ENCODE assay signal across 20 cellular contexts in the genomic region with DNA sequence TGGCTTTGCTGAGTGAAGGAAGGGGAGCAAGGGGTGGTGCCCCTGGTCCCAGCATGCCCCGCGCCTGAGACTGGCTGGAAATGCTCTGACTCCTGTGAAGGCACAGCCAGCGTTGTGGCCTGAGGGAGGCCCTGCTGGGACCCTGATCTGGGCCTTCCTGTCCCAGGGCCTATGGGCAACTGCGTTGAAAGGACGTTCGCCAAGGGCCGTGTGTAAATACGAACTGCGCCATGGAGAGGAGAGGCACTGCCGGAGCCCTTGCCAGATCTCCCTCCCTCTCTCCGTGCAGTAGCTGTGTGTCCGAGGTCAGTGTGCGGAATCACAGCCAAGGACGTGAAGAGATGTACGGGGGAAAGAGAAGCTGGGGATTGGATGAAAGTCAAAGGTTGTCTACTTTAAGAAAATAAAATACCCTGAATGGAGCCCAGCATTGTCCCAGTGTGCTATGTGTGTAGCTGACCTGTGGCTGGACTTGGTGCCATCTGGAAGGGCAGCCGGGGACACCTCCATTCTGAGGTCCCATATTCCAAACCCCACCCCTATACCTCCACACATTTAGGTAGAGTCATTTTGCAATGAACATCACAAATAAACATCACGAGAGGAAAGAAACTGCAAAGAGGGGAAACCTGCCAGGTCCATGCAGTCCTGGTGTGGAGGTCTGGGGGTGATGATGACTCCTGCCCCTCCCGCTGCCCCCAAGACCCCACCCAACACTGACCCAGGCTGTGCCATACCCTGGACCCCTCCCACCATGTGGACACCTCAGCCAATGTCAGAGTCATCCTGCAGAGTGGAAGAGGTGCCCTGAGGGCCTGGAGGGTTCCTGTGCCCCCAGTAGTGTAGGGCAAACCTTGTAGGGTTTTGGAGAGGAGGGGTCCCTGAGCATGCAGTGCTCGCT. TPM values are rescaled to one million over a fixed set of nuclear protein-coding genes. Genes with fewer than 3 reads are reported as not detected.
DNase-seq lines count a peak whose midpoint lies in the region; ATAC-seq, FAIRE-seq and TF ChIP-seq lines count a peak whose summit lies in the region.
"Had no signal": no experiment of that assay in that cellular context is flagged by ENCODE, and none has a peak within 500 bp of the region (broad histone marks: within the 10 kb centered on the region; RNA-seq: fewer than 3 reads in every experiment).

No MANE protein-coding gene starts in this region.

- H3K4me3 ChIP-seq in right atrium auricular region: no peak overlapping the region
- no peak overlapping the region for H3K4me3 ChIP-seq in osteoblast (ENCODE audit: insufficient read depth, low read length)
- H3K4me3 ChIP-seq in neural progenitor cell: no peak overlapping the region

- no peak overlapping the region for H3K4me2 ChIP-seq in osteoblast (ENCODE audit: insufficient read depth, low read length)
- no peak overlapping the region for H3K4me2 ChIP-seq in neural progenitor cell

- TF ChIP-seq CTCF in right atrium auricular region (IDR thresholded peaks at IDR 0.05): no peak
- TF ChIP-seq CTCF in osteoblast (IDR thresholded peaks at IDR 0.05; ENCODE audit: extremely low read depth, low read depth, low read length): no peak
- TF ChIP-seq CTCF in neural progenitor cell (IDR thresholded peaks at IDR 0.05): no peak

- H3K4me1 ChIP-seq in right atrium auricular region: no peaks in the 10 kb centered on the region
- H3K4me1 ChIP-seq in osteoblast (ENCODE audit: insufficient read depth, low read length): no peaks in the 10 kb centered on the region
- H3K4me1 ChIP-seq in neural progenitor cell: peaks cover 2% of the 10 kb centered on the region

- peaks cover 2% of the 10 kb centered on the region for H3K27me3 Mint-ChIP-seq in neural progenitor cell (ENCODE audit: insufficient read depth, low read depth)
- H3K27me3 Mint-ChIP-seq: B cell had no signal

- H3K79me2 ChIP-seq in osteoblast (ENCODE audit: insufficient read depth, low read length) (no peaks in the 10 kb centered on the region), neural progenitor cell (ENCODE audit: low read depth) (no peaks in the 10 kb centered on the region)

- no peak overlapping the region for H3K9ac ChIP-seq in neural progenitor cell

- no peaks in the 10 kb centered on the region for H3K9me3 Mint-ChIP-seq in neural progenitor cell
- H3K9me3 Mint-ChIP-seq: HFFc6 had no signal

- H4K20me1 ChIP-seq in osteoblast (ENCODE audit: insufficient read depth, low read length) (no peaks in the 10 kb centered on the region), neural progenitor cell (ENCODE audit: low read depth) (no peaks in the 10 kb centered on the region)

- H3K27ac Mint-ChIP-seq in neural progenitor cell: no peak overlapping the region
- H3K27ac Mint-ChIP-seq: B cell, HFFc6 had no signal

- peak; percentile 30 for FAIRE-seq in urothelium cell line (lab: Jason Lieb, UNC)
- FAIRE-seq: GM19239, H54 had no signal

- peaks cover 16% of the 10 kb centered on the region for H3K4me1 Mint-ChIP-seq in neural progenitor cell

- H3K27ac ChIP-seq in right atrium auricular region (no peak overlapping the region), cingulate gyrus (ENCODE audit: low read depth, low read length) (peak overlapping the region; percentile 60), osteoblast (ENCODE audit: low read depth, low read length) (no peak overlapping the region), neural progenitor cell (no peak overlapping the region)
- H3K27ac ChIP-seq: 22Rv1 had no signal

- no peak overlapping the region for H3K4me3 Mint-ChIP-seq in neural progenitor cell
- H3K4me3 Mint-ChIP-seq: B cell; CD4-positive, CD25-positive, alpha-beta regulatory T cell; HFFc6 had no signal

- ATAC-seq in Right ventricle myocardium superior (ENCODE audit: poor library complexity) (no peak), HG03039 (IDR thresholded peaks at IDR 0.05; ENCODE audit: unreplicated experiment) (no peak)

- H3K36me3 ChIP-seq in right atrium auricular region: no peaks in the 10 kb centered on the region
- H3K36me3 ChIP-seq in osteoblast (ENCODE audit: insufficient read depth, low read length): no peaks in the 10 kb centered on the region
- H3K36me3 ChIP-seq in neural progenitor cell: no peaks in the 10 kb centered on the region

- no peaks in the 10 kb centered on the region for H3K9me3 ChIP-seq in right atrium auricular region
- no peaks in the 10 kb centered on the region for H3K9me3 ChIP-seq in osteoblast (ENCODE audit: low read depth, low read length)
- no peaks in the 10 kb centered on the region for H3K9me3 ChIP-seq in neural progenitor cell (ENCODE audit: low read depth)

- H3K27me3 ChIP-seq in right atrium auricular region (no peaks in the 10 kb centered on the region), osteoblast (ENCODE audit: insufficient read depth, low read length) (no peaks in the 10 kb centered on the region), neural progenitor cell (no peaks in the 10 kb centered on the region)

- peak overlapping the region; percentile 79 for H2AFZ ChIP-seq in osteoblast (ENCODE audit: low read length)
- H2AFZ ChIP-seq in neural progenitor cell (replicated peaks): no peak overlapping the region

- peaks cover 12% of the 10 kb centered on the region for H3K36me3 Mint-ChIP-seq in neural progenitor cell
- H3K36me3 Mint-ChIP-seq: CD4-positive, CD25-positive, alpha-beta regulatory T cell had no signal

- H3F3A ChIP-seq in neural progenitor cell (ENCODE audit: low read depth): no peaks in the 10 kb centered on the region

- DNase-seq in Right ventricle myocardium superior (peak; percentile 41), right atrium auricular region (ENCODE audit: low spot score) (no peak), osteoblast (ENCODE audit: insufficient read length, low spot score, missing footprints) (no peak), urothelium cell line (ENCODE audit: low spot score) (no peak), NCI-H1048 (lab: John Stamatoyannopoulos, UW) (no peak), neural progenitor cell (ENCODE audit: low spot score) (no peak)
- DNase-seq: CD4-positive, CD25-positive, alpha-beta regulatory T cell; DMS53; HFFc6; NCI-H1417 treated with DMSO at 0.1 percent for 48 hours; NCI-H1930; NCI-H446; NCI-H69; RPMI8226 had no signal

- intact Hi-C loops in Right ventricle myocardium superior (cut with DNase I): loop anchor here (5.0 kb wide), 1 partner anchor 148 kb away; no protein-coding TSS in a partner anchor

RNA-seq across cellular contexts. Expression of a gene that starts 16.9 kb away (rescaled TPM):
- total RNA-seq in Right ventricle myocardium superior (not detected), right atrium auricular region (not detected), osteoblast (under 0.01 TPM in 1 of 2 replicates, not detected in the other), neural progenitor cell (ENCODE audit: low replicate concordance) (0.43 and 2.0 TPM in 2 replicates)
- total RNA-seq: B cell; CD4-positive, CD25-positive, alpha-beta regulatory T cell; HFFc6 had no signal

RNA-seq across cellular contexts. Expression of a gene that starts 20.4 kb away (rescaled TPM):
- total RNA-seq in Right ventricle myocardium superior (0.35 TPM), right atrium auricular region (1 to 10 TPM in 1 of 2 donors, under 1 TPM in 1; 0.59 to 2.0 TPM), osteoblast (7.6 and 8.5 TPM in 2 replicates), neural progenitor cell (ENCODE audit: low replicate concordance) (2.1 and 2.9 TPM in 2 replicates)

RNA-seq across cellular contexts. Expression of a gene that starts 54.5 kb away (rescaled TPM):
- total RNA-seq in Right ventricle myocardium superior (3.1 TPM), right atrium auricular region (1 to 10 TPM; 1.9 to 3.2 TPM), osteoblast (0.29 and 0.72 TPM in 2 replicates), neural progenitor cell (ENCODE audit: low replicate concordance) (16.5 and 31.3 TPM in 2 replicates)

RNA-seq across cellular contexts. Expression of a gene that starts 55.4 kb away (rescaled TPM):
- total RNA-seq in Right ventricle myocardium superior (28.2 TPM), right atrium auricular region (10 to 100 TPM; 27.0 to 41.3 TPM), osteoblast (28.6 and 29.8 TPM in 2 replicates), neural progenitor cell (ENCODE audit: low replicate concordance) (35.5 and 36.0 TPM in 2 replicates)
